In genomic region chrX:92351531-92351930, GRCh38 we compare ENCODE assay signal across 23 cellular contexts.
A peak's percentile ranks its signal among the peaks of the same experiment; 100 is the strongest.
DNase-seq lines count a peak whose midpoint lies in the region; ATAC-seq, FAIRE-seq and TF ChIP-seq lines count a peak whose summit lies in the region.
"Had no signal": no experiment of that assay in that cellular context is flagged by ENCODE, and none has a peak within 500 bp of the region (broad histone marks: within the 10 kb centered on the region; RNA-seq: fewer than 3 reads in every experiment).

No MANE protein-coding gene starts in this region.

- no peaks in the 10 kb centered on the region for H3K36me3 ChIP-seq in mammary epithelial cell (ENCODE audit: insufficient read depth, low read length)
- H3K36me3 ChIP-seq in PC-3 (ENCODE audit: low read depth, low read length), result no peaks in the 10 kb centered on the region
- no peaks in the 10 kb centered on the region for H3K36me3 ChIP-seq in pancreas
- H3K36me3 ChIP-seq: BE2C, BLaER1 had no signal

- WGBS in mammary epithelial cell (ENCODE audit: low coverage, missing lambda C conversion rate), result 61% methylated on average over 2 of the region's 2 CpGs
- WGBS in pancreas, 2 donors, result 63 to 86% methylated on average over 2 of the region's 2 CpGs

- ATAC-seq in PC-3, result peak; percentile 93
- ATAC-seq in pancreas, result no peak

- no peak overlapping the region for H3K4me3 Mint-ChIP-seq in MCF 10A (ENCODE audit: unreplicated experiment)
- no peak overlapping the region for H3K4me3 Mint-ChIP-seq in mesothelial cell of epicardium
- H3K4me3 Mint-ChIP-seq: CD14-positive monocyte; CD4-positive, alpha-beta memory T cell; CD4-positive, CD25-positive, alpha-beta regulatory T cell; CD8-positive, alpha-beta memory T cell had no signal

- H3K4me1 Mint-ChIP-seq in MCF 10A (ENCODE audit: insufficient read depth, unreplicated experiment) (no peaks in the 10 kb centered on the region), mesothelial cell of epicardium (peaks cover 2% of the 10 kb centered on the region)
- H3K4me1 Mint-ChIP-seq: CD14-positive monocyte; CD4-positive, alpha-beta memory T cell; CD4-positive, CD25-positive, alpha-beta regulatory T cell; CD8-positive, alpha-beta memory T cell had no signal

- H3K4me3 ChIP-seq in mammary epithelial cell (replicated peaks in 1 of 3; ENCODE audit: insufficient read depth in 1 of 3, low read depth in 2 of 3, low read length in 3 of 3), result no peak overlapping the region
- no peak overlapping the region for H3K4me3 ChIP-seq in PC-3 (ENCODE audit: low read length)
- no peak overlapping the region for H3K4me3 ChIP-seq in pancreas
- H3K4me3 ChIP-seq: BLaER1 had no signal

- no peaks in the 10 kb centered on the region for H4K20me1 ChIP-seq in mammary epithelial cell (ENCODE audit: insufficient read depth, low read length)
- no peaks in the 10 kb centered on the region for H4K20me1 ChIP-seq in PC-3 (ENCODE audit: low read length)
- H4K20me1 ChIP-seq: BLaER1 had no signal

- H3K27me3 ChIP-seq in mammary epithelial cell (ENCODE audit: insufficient read depth, low read length) (no peaks in the 10 kb centered on the region), PC-3 (ENCODE audit: low read length) (no peaks in the 10 kb centered on the region), pancreas (no peaks in the 10 kb centered on the region)
- H3K27me3 ChIP-seq: BE2C had no signal

- H3K27ac Mint-ChIP-seq in MCF 10A (ENCODE audit: low read depth, unreplicated experiment) (no peak overlapping the region), mesothelial cell of epicardium (no peak overlapping the region)
- H3K27ac Mint-ChIP-seq: CD4-positive, alpha-beta memory T cell; CD4-positive, CD25-positive, alpha-beta regulatory T cell; CD8-positive, alpha-beta memory T cell had no signal

- H3K4me2 ChIP-seq in mammary epithelial cell (ENCODE audit: insufficient read depth, low read depth, low read length), result no peak overlapping the region
- H3K4me2 ChIP-seq in PC-3 (ENCODE audit: low read length), result no peak overlapping the region
- H3K4me2 ChIP-seq: BLaER1 had no signal

- DNase-seq in MCF 10A (ENCODE audit: unreplicated experiment) (peak; percentile 14), mammary epithelial cell (no peak), PC-3 (peak; percentile 46), pancreas (no peak), mesothelial cell of epicardium (ENCODE audit: low spot score in 2 of 2, unreplicated experiment in 2 of 2) (no peak), NCI-H748 (lab: John Stamatoyannopoulos, UW; ENCODE audit: unreplicated experiment) (no peak)
- DNase-seq: ACHN; BE2C; C1 segment of cervical spinal cord; Caco-2; Calu3; CD4-positive, alpha-beta memory T cell; CD4-positive, CD25-positive, alpha-beta regulatory T cell; CD8-positive, alpha-beta memory T cell; DMS79 treated with DMSO at 0.1 percent for 48 hours; GF-D8 had no signal

- intact Hi-C loops in MCF 10A (cut with micrococcal nuclease) (no loop called here), mammary epithelial cell (cut with micrococcal nuclease) (no loop called here), PC-3 (cut with micrococcal nuclease) (no loop called here), pancreas (cut with DNase I) (no loop called here)

- H3K36me3 Mint-ChIP-seq in MCF 10A (ENCODE audit: insufficient read depth, unreplicated experiment) (no peaks in the 10 kb centered on the region), mesothelial cell of epicardium (no peaks in the 10 kb centered on the region)
- H3K36me3 Mint-ChIP-seq: CD14-positive monocyte; CD4-positive, alpha-beta memory T cell; CD4-positive, CD25-positive, alpha-beta regulatory T cell; CD8-positive, alpha-beta memory T cell had no signal

- POLR2A ChIA-PET in MCF 10A (lab: Yijun Ruan, JAX), result no interaction called here
- POLR2A ChIA-PET in PC-3 (lab: Charles Lee; ENCODE audit: unreplicated experiment), result no interaction called here

- TF ChIP-seq CTCF in MCF 10A (IDR thresholded peaks at IDR 0.05; ENCODE audit: unreplicated experiment), result no peak
- no peak for TF ChIP-seq CTCF in mammary epithelial cell (conservative IDR thresholded peaks at IDR 0.05 in 1 of 2, IDR thresholded peaks at IDR 0.05 in 1 of 2; ENCODE audit: extremely low read depth in 1 of 2, insufficient read depth in 1 of 2, low read depth in 1 of 2, low read length in 2 of 2)
- no peak for TF ChIP-seq CTCF in PC-3 (conservative IDR thresholded peaks at IDR 0.05; ENCODE audit: low read depth, low read length)
- TF ChIP-seq CTCF in pancreas (IDR thresholded peaks at IDR 0.05), result no peak
- TF ChIP-seq CTCF in mesothelial cell of epicardium (IDR thresholded peaks at IDR 0.05; ENCODE audit: unreplicated experiment), result no peak

- no peaks in the 10 kb centered on the region for H3K9me3 ChIP-seq in mammary epithelial cell (replicated peaks; ENCODE audit: insufficient read depth, low read length)
- no peaks in the 10 kb centered on the region for H3K9me3 ChIP-seq in PC-3 (ENCODE audit: low read length)
- H3K9me3 ChIP-seq in pancreas, result no peaks in the 10 kb centered on the region
- H3K9me3 ChIP-seq: BE2C, BLaER1, Caco-2 had no signal

- H3K9me3 Mint-ChIP-seq in MCF 10A (ENCODE audit: unreplicated experiment) (no peaks in the 10 kb centered on the region), mesothelial cell of epicardium (no peaks in the 10 kb centered on the region)
- H3K9me3 Mint-ChIP-seq: CD14-positive monocyte; CD8-positive, alpha-beta memory T cell had no signal

- H3K27me3 Mint-ChIP-seq in MCF 10A (ENCODE audit: insufficient read depth, unreplicated experiment), result peaks cover 10% of the 10 kb centered on the region
- H3K27me3 Mint-ChIP-seq in mesothelial cell of epicardium (ENCODE audit: low read depth), result no peaks in the 10 kb centered on the region
- H3K27me3 Mint-ChIP-seq: CD4-positive, alpha-beta memory T cell; CD4-positive, CD25-positive, alpha-beta regulatory T cell; CD8-positive, alpha-beta memory T cell had no signal

- H2AFZ ChIP-seq in mammary epithelial cell (ENCODE audit: low read depth, low read length) (no peak overlapping the region), PC-3 (ENCODE audit: low read length) (no peak overlapping the region)

- H3K9ac ChIP-seq in mammary epithelial cell (ENCODE audit: insufficient read depth, low read length) (no peak overlapping the region), PC-3 (ENCODE audit: low read length) (no peak overlapping the region)
- H3K9ac ChIP-seq: BLaER1 had no signal

- BruUV-seq in MCF 10A (replicated peaks; lab: Mats Ljungman, UMichigan) (no TSS peak), mammary epithelial cell (replicated peaks; lab: Mats Ljungman, UMichigan) (no TSS peak), PC-3 (replicated peaks; lab: Mats Ljungman, UMichigan) (no TSS peak)

- peak; percentile 91 for FAIRE-seq in pancreas (lab: Jason Lieb, UNC)
- FAIRE-seq: D721Med, G401.6, GM12891, GM19239 had no signal

- in situ Hi-C loops in mammary epithelial cell (cut with MboI; ENCODE audit: low sequenced_read_pairs in 2 of 2), result no loop called here

- H3K9me2 ChIP-seq in PC-3 (replicated peaks; ENCODE audit: low read length), result no peaks in the 10 kb centered on the region

- CTCF ChIA-PET in MCF 10A (lab: Yijun Ruan, JAX) (interaction anchor here (0.6 kb wide), 1 partner anchor 1938 kb away, joined by 3 read pairs; no protein-coding TSS in a partner anchor), mammary epithelial cell (lab: Charles Lee; ENCODE audit: low non-redundant PET) (no interaction called here), PC-3 (lab: Charles Lee) (no interaction called here)

- H3K4me1 ChIP-seq in mammary epithelial cell (ENCODE audit: insufficient read depth, low read length), result no peaks in the 10 kb centered on the region
- no peaks in the 10 kb centered on the region for H3K4me1 ChIP-seq in PC-3 (ENCODE audit: insufficient read depth, low read length)
- no peaks in the 10 kb centered on the region for H3K4me1 ChIP-seq in pancreas
- H3K4me1 ChIP-seq: BE2C, BLaER1, Caco-2 had no signal

- no peaks in the 10 kb centered on the region for H3F3A ChIP-seq in PC-3 (ENCODE audit: low read length, unreplicated experiment)

- H3K27ac ChIP-seq in mammary epithelial cell (ENCODE audit: insufficient read depth, low read depth, low read length) (no peak overlapping the region), PC-3 (ENCODE audit: low read length) (peak overlapping the region; percentile 68), pancreas (no peak overlapping the region)
- H3K27ac ChIP-seq: 22Rv1, BLaER1 had no signal

- no peaks in the 10 kb centered on the region for H3K79me2 ChIP-seq in mammary epithelial cell (ENCODE audit: insufficient read depth, low read length)
- no peaks in the 10 kb centered on the region for H3K79me2 ChIP-seq in PC-3 (ENCODE audit: low read length)

- dilution Hi-C loops in mammary epithelial cell (cut with HindIII; ENCODE audit: low sequenced_read_pairs), result no loop called here

Comparison
In these comparisons a context has a peak if more than half of its experiments do, and no peak if none do; other contexts are left out.
1. DNase-seq: peak in MCF 10A (single experiment) and PC-3 (single experiment); none in mammary epithelial cell (single experiment), pancreas (0 of 6), mesothelial cell of epicardium (0 of 2) and NCI-H748 (single experiment).